8 cellular contexts compared by ENCODE assay signal in the genomic region with DNA sequence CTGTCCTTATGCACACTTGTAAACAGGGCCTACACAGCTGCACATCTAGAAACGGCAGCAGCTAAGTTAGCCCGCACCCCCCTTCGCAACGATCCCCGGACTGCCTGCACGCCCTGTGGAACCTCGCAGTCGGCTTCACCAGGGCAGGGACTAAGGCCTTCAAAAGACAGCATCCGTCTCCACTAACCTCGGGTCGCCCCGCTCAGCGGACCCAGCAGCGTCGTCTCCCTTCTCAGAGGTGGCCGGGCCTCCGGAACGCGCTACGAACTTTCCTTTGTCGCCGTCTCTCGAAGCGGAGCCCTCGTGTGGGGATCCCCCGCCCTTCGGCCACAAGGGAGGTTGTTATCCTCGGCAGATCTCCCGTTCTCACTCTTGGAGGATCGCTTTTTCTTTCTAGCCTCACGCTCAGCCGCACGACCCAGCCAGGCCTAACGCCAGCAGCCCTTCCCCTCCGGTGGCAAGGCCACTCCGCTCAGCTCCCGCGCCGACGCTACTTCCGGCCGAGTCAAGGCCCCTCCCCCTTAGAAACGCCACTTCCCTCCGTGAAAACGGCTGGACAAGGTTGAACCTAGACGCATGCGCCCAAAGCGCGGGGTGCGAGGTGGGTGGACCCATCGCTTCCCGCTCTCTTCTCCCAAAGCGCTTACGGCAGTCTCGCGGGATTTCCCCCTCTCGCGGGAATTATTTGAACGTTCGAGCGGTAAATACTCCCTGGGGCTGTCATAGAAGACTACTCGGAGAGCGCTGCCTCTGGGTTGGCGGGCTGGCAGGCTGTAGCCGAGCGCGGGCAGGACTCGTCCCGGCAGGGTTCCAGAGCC. TPM values are rescaled to one million over a fixed set of nuclear protein-coding genes. Genes with fewer than 3 reads are reported as not detected.
DNase-seq lines count a peak whose midpoint lies in the region; ATAC-seq and TF ChIP-seq lines count a peak whose summit lies in the region.

A gene (minus strand): TSS at position 498 of the 818 bp plus-strand sequence. CDS start 6,616 bp downstream, outside the sequence.
A gene with protein sequence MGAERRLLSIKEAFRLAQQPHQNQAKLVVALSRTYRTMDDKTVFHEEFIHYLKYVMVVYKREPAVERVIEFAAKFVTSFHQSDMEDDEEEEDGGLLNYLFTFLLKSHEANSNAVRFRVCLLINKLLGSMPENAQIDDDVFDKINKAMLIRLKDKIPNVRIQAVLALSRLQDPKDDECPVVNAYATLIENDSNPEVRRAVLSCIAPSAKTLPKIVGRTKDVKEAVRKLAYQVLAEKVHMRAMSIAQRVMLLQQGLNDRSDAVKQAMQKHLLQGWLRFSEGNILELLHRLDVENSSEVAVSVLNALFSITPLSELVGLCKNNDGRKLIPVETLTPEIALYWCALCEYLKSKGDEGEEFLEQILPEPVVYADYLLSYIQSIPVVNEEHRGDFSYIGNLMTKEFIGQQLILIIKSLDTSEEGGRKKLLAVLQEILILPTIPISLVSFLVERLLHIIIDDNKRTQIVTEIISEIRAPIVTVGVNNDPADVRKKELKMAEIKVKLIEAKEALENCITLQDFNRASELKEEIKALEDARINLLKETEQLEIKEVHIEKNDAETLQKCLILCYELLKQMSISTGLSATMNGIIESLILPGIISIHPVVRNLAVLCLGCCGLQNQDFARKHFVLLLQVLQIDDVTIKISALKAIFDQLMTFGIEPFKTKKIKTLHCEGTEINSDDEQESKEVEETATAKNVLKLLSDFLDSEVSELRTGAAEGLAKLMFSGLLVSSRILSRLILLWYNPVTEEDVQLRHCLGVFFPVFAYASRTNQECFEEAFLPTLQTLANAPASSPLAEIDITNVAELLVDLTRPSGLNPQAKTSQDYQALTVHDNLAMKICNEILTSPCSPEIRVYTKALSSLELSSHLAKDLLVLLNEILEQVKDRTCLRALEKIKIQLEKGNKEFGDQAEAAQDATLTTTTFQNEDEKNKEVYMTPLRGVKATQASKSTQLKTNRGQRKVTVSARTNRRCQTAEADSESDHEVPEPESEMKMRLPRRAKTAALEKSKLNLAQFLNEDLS (plus strand): TSS at position 720 of the 818 bp plus-strand sequence. CDS start 99 bp downstream, outside the sequence.

- H3K4me1 Mint-ChIP-seq in T-helper 2 cell treated with Interferon-gamma antibody and Interleukin-4, amounts not matched to agents 5 μg/mL and 100 μg/mL, for 36 hours (ENCODE audit: low read depth), result peaks cover 47% of the 10 kb centered on the region

- peak within 1 kb of the TSS; percentile 93 for H3K4me3 Mint-ChIP-seq in T-helper 2 cell treated with Interferon-gamma antibody and Interleukin-4, amounts not matched to agents 5 μg/mL and 100 μg/mL, for 36 hours

- H3K36me3 ChIP-seq in ascending aorta (no peaks in the 10 kb centered on the region), right atrium auricular region (no peaks in the 10 kb centered on the region), psoas muscle (ENCODE audit: insufficient read depth in 1 of 2, low read depth in 1 of 2) (no peaks in the 10 kb centered on the region), uterus (no peaks in the 10 kb centered on the region)

- no peaks in the 10 kb centered on the region for H3K9me3 Mint-ChIP-seq in T-helper 2 cell treated with Interferon-gamma antibody and Interleukin-4, amounts not matched to agents 5 μg/mL and 100 μg/mL, for 36 hours

- peak within 1 kb of the TSS; percentile 98 for H3K27ac Mint-ChIP-seq in T-helper 2 cell treated with Interferon-gamma antibody and Interleukin-4, amounts not matched to agents 5 μg/mL and 100 μg/mL, for 36 hours

- ATAC-seq in GM18502 (IDR thresholded peaks at IDR 0.05; ENCODE audit: poor library complexity, unreplicated experiment), result peak; percentile 90
- peak; percentile 94 for ATAC-seq in HG02970 (IDR thresholded peaks at IDR 0.05; ENCODE audit: low FRiP score, unreplicated experiment)
- ATAC-seq in psoas muscle, result peak; percentile 99 to 100 (median 100)

- intact Hi-C loops in ascending aorta (cut with DNase I), result loop anchor here (1.0 to 5.0 kb wide), 5 partner anchors 196 to 1578 kb away; a partner anchor contains a TSS
- intact Hi-C loops in psoas muscle (cut with DNase I), result loop anchor here (5.0 to 10.0 kb wide), 3 partner anchors 198 to 554 kb away; a partner anchor contains a TSS
- intact Hi-C loops in uterus (cut with DNase I; ENCODE audit: low total_unique reads), result no loop called here

- H3K36me3 Mint-ChIP-seq in T-helper 2 cell treated with Interferon-gamma antibody and Interleukin-4, amounts not matched to agents 5 μg/mL and 100 μg/mL, for 36 hours (ENCODE audit: low read depth), result peaks cover 58% of the 10 kb centered on the region

- no peaks in the 10 kb centered on the region for H3K27me3 Mint-ChIP-seq in T-helper 2 cell treated with Interferon-gamma antibody and Interleukin-4, amounts not matched to agents 5 μg/mL and 100 μg/mL, for 36 hours (ENCODE audit: low read depth)

- H3K9me3 ChIP-seq in ascending aorta (no peaks in the 10 kb centered on the region), right atrium auricular region (no peaks in the 10 kb centered on the region), psoas muscle (no peaks in the 10 kb centered on the region), uterus (no peaks in the 10 kb centered on the region)

- H3K27me3 ChIP-seq in ascending aorta (no peaks in the 10 kb centered on the region), right atrium auricular region (no peaks in the 10 kb centered on the region), psoas muscle (ENCODE audit: insufficient read depth in 3 of 3, low read length in 2 of 3) (no peaks in the 10 kb centered on the region), uterus (no peaks in the 10 kb centered on the region)

- H3K4me1 ChIP-seq in ascending aorta (peaks cover 9 to 26% of the 10 kb centered on the region in 2 donors), right atrium auricular region (peaks cover 0 to 44% of the 10 kb centered on the region in 2 donors), psoas muscle (peaks cover 36% of the 10 kb centered on the region), uterus (peaks cover 9 to 10% of the 10 kb centered on the region in 2 donors)

- TF ChIP-seq POLR2A in uterus (IDR thresholded peaks at IDR 0.05), result peak; percentile 97

- H3K4me3 ChIP-seq in ascending aorta (peak within 1 kb of the TSS; percentile 72 to 83), right atrium auricular region (peak within 1 kb of the TSS; percentile 73 to 75), psoas muscle (peak within 1 kb of the TSS; percentile 88), uterus (peak within 1 kb of the TSS; percentile 76 to 87)

- 0% methylated on average over 69 of the region's 69 CpGs for WGBS in psoas muscle, 3 donors

- no peak for TF ChIP-seq CTCF in ascending aorta (IDR thresholded peaks at IDR 0.05)
- TF ChIP-seq CTCF in right atrium auricular region (IDR thresholded peaks at IDR 0.05), result no peak
- no peak for TF ChIP-seq CTCF in psoas muscle (IDR thresholded peaks at IDR 0.05)
- no peak for TF ChIP-seq CTCF in uterus (IDR thresholded peaks at IDR 0.05)

- peak; percentile 98 to 99 for DNase-seq in NCI-H1930 (lab: John Stamatoyannopoulos, UW)
- DNase-seq in T-helper 2 cell treated with Interferon-gamma antibody and Interleukin-4, amounts not matched to agents 5 μg/mL and 100 μg/mL, for 36 hours (ENCODE audit: low spot score), result peak; percentile 99
- peak; percentile 95 to 100 for DNase-seq in ascending aorta (ENCODE audit: low spot score in 2 of 2)
- DNase-seq in right atrium auricular region (ENCODE audit: low spot score), result peak; percentile 98
- DNase-seq in psoas muscle, result peak; percentile 99 to 100
- peak; percentile 99 for DNase-seq in uterus

- H3K27ac ChIP-seq in ascending aorta (peak within 1 kb of the TSS; percentile 91 to 94), right atrium auricular region (peak within 1 kb of the TSS; percentile 97 to 98), psoas muscle (peak within 1 kb of the TSS; percentile 91), uterus (peak within 1 kb of the TSS; percentile 96 to 97)

RNA-seq across cellular contexts. Expression of the first gene that starts in this region (rescaled TPM):
- total RNA-seq in ascending aorta, result 7.9 TPM
- 10 to 100 TPM; 15.1 to 24.7 TPM for total RNA-seq in right atrium auricular region
- 10 to 100 TPM; 10.4 to 14.8 (median 13.0) TPM for total RNA-seq in psoas muscle
- polyA plus RNA-seq in psoas muscle, result 1 to 10 TPM; 3.7 to 6.1 (median 4.5) TPM
- 10 to 100 TPM; 25.6 to 65.9 (median 55.2) TPM for total RNA-seq in uterus

RNA-seq across cellular contexts. Expression of the second gene that starts in this region (rescaled TPM):
- total RNA-seq in ascending aorta (not detected), right atrium auricular region (under 1 TPM; 0.20 to 0.44 TPM), psoas muscle (under 1 TPM; 0.30 to 0.44 (median 0.41) TPM), uterus (10 to 100 TPM in 1 of 4 donors, 1 to 10 TPM in 1, not detected in 2; 2.9 to 36.2 TPM)
- polyA plus RNA-seq in psoas muscle, result under 1 TPM; 0.13 to 0.30 (median 0.14) TPM

Comparison
In these comparisons a context has a peak if more than half of its experiments do, and no peak if none do; other contexts are left out.
1. Peak in every context shown above with its lines: DNase-seq, ATAC-seq, H3K4me3 ChIP-seq and H3K27ac ChIP-seq.